8 cellular contexts compared by ENCODE assay signal in the genomic region with DNA sequence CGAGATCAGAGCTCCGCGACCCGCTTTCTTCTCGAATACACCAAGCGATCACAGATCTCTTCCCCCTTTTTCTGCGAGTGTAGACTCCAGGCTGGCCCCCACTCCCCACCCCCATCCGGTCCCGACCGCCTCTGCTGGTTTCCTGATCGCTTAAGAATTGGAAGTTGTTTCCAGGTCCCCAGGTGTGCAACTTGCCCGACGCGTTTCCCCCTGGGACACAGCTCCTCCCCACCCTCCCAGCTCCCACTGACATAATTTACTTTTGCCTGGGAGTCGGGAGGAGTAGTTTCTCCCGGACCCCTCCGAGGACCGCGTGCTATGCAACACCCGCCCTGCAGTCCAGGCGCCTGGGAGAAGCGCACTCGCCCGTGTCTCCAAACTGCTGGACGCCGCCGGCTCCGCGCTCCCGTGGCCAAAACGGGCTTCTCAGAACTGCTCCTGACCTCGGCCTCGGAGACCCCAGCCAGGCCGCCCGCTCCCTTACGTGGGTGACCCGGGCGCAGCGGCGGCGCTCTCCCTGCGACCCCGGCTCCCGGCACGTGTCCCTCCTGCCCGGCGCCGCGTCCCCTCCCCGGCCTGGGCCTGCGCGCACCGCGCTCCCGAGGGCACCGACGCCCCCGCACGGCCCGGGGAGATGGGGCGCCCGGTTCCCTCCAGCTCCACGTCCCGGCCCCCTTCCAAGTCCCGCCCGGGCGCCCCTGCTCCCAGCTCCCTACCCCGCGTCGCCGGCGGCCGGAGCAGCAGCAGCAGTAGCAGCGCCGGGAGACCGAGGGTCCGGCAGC. TPM values are rescaled to one million over a fixed set of nuclear protein-coding genes. Genes with fewer than 3 reads are reported as not detected.
DNase-seq lines count a peak whose midpoint lies in the region; FAIRE-seq and TF ChIP-seq lines count a peak whose summit lies in the region.

No MANE protein-coding gene starts in this region.

- H3K4me1 ChIP-seq in neural progenitor cell (peaks cover 3% of the 10 kb centered on the region), urinary bladder (ENCODE audit: insufficient read depth) (no peaks in the 10 kb centered on the region)

- H4K20me1 ChIP-seq in neural progenitor cell (ENCODE audit: low read depth), result peaks cover 16% of the 10 kb centered on the region

- H3K36me3 Mint-ChIP-seq in HFFc6 (ENCODE audit: low read depth), result no peaks in the 10 kb centered on the region
- peaks cover 2% of the 10 kb centered on the region for H3K36me3 Mint-ChIP-seq in neural progenitor cell

- no peak for TF ChIP-seq POLR2A in GM12892 (IDR thresholded peaks at IDR 0.05; ENCODE audit: low read depth, low read length)

- H3K27ac Mint-ChIP-seq in HFFc6 (peak overlapping the region; percentile 43), neural progenitor cell (no peak overlapping the region)

- H2AFZ ChIP-seq in neural progenitor cell (replicated peaks), result peak overlapping the region; percentile 97

- no peak for DNase-seq in GM12892 (ENCODE audit: insufficient read length)
- DNase-seq in HFFc6, result peak; percentile 6
- DNase-seq in NCI-H1048 (lab: John Stamatoyannopoulos, UW), result peak; percentile 14
- DNase-seq in activated T-helper 1 cell treated with Interleukin-2 at 50 U/mL for 16 hours (ENCODE audit: low read depth), result peak; percentile 14
- DNase-seq in fibroblast of villous mesenchyme (ENCODE audit: low read depth), result peak; percentile 69
- DNase-seq in neural progenitor cell (ENCODE audit: low spot score), result peak; percentile 58
- no peak for DNase-seq in NCI-H1092 (lab: John Stamatoyannopoulos, UW)

- no peak overlapping the region for H3K9ac ChIP-seq in neural progenitor cell

- H3K9me3 ChIP-seq in neural progenitor cell (ENCODE audit: low read depth), result no peaks in the 10 kb centered on the region

- no peak overlapping the region for H3K27ac ChIP-seq in neural progenitor cell
- peak overlapping the region; percentile 93 for H3K27ac ChIP-seq in urinary bladder (ENCODE audit: low read depth)

- H3K27me3 Mint-ChIP-seq in HFFc6 (ENCODE audit: insufficient read depth) (peaks cover 9% of the 10 kb centered on the region; the same call in 1 of the 2 replicates), neural progenitor cell (ENCODE audit: insufficient read depth, low read depth) (peaks cover 35% of the 10 kb centered on the region)

- WGBS in urinary bladder, result under 1% methylated on average over 77 of the region's 77 CpGs

- H3K4me1 Mint-ChIP-seq in HFFc6 (ENCODE audit: low read depth), result peaks cover 9% of the 10 kb centered on the region
- peaks cover 13% of the 10 kb centered on the region for H3K4me1 Mint-ChIP-seq in neural progenitor cell

- peaks cover 8% of the 10 kb centered on the region for H3F3A ChIP-seq in neural progenitor cell (ENCODE audit: low read depth)

- FAIRE-seq in GM12892 (lab: Jason Lieb, UNC), result peak; percentile 5

- no peaks in the 10 kb centered on the region for H3K79me2 ChIP-seq in neural progenitor cell (ENCODE audit: low read depth)

- H3K36me3 ChIP-seq in neural progenitor cell (no peaks in the 10 kb centered on the region), urinary bladder (ENCODE audit: insufficient read depth) (no peaks in the 10 kb centered on the region)

- peak overlapping the region; percentile 99 for H3K4me2 ChIP-seq in neural progenitor cell

- TF ChIP-seq CTCF in HFFc6 (IDR thresholded peaks at IDR 0.05), result no peak
- no peak for TF ChIP-seq CTCF in fibroblast of villous mesenchyme (IDR thresholded peaks at IDR 0.05; ENCODE audit: insufficient read depth, low read depth, low read length)
- no peak for TF ChIP-seq CTCF in neural progenitor cell (IDR thresholded peaks at IDR 0.05)

- peaks cover 97% of the 10 kb centered on the region for H3K27me3 ChIP-seq in neural progenitor cell

- H3K4me3 Mint-ChIP-seq in HFFc6 (peak overlapping the region; percentile 88), neural progenitor cell (peak overlapping the region; percentile 90)

- H3K9me3 Mint-ChIP-seq in HFFc6 (no peaks in the 10 kb centered on the region), neural progenitor cell (peaks cover 4% of the 10 kb centered on the region)

- H3K4me3 ChIP-seq in fibroblast of villous mesenchyme (ENCODE audit: low read depth, low read length), result peak overlapping the region; percentile 91
- H3K4me3 ChIP-seq in neural progenitor cell, result peak overlapping the region; percentile 62
- peak overlapping the region; percentile 91 for H3K4me3 ChIP-seq in urinary bladder (ENCODE audit: low read depth, low read length)

RNA-seq across cellular contexts. Expression of a gene that starts 0.5 kb away (rescaled TPM):
- polyA plus RNA-seq in GM12892 (2012; ENCODE audit: missing spikeins), result 6.9 TPM
- total RNA-seq in HFFc6 (2021; fragmentation: NEBNext Ultra II Directional; extraction: Animal tissue kit (Norgen Biotek cat#: 25700)), result 1 to 10 TPM; 1.5 to 3.2 (median 1.9) TPM
- total RNA-seq in fibroblast of villous mesenchyme, result 2.6 and 3.0 TPM in 2 replicates
- total RNA-seq in neural progenitor cell (ENCODE audit: low replicate concordance), result not detected in 2 replicates
- total RNA-seq in urinary bladder, result 3.5 TPM
- polyA plus RNA-seq in urinary bladder, result 50.2 TPM

Comparison
In these comparisons a context has a peak if more than half of its experiments do, and no peak if none do; other contexts are left out.
1. DNase-seq: peak in HFFc6 (single experiment), NCI-H1048 (single experiment), activated T-helper 1 cell treated with Interleukin-2 at 50 U/mL for 16 hours (single experiment), fibroblast of villous mesenchyme (single experiment) and neural progenitor cell (single experiment); none in GM12892 (single experiment) and NCI-H1092 (single experiment).
2. Peak in every context shown above with its lines, with median percentiles within 50 percentile points of each other: H3K4me3 ChIP-seq.